In the genomic region with DNA sequence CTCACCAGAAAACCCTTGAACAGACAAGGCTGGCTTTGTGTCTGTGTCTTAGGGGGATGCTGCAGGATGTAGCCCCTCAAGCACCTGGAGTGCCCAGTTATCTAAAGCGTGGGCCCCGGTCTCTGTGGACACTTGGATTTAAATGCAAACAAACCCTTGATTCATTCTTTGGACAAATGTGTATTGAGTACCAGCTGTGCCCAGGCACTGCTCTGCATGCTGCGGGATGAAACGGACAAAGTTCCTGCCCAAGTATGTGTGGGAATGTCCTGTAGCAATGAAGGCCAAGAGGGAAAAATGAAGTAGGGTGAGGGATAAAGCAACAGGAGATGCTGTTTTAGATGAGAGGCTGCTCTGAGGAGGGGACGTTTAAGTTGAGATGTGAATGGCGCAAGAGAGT, we compare ENCODE assay signal across 22 cellular contexts. TPM values are rescaled to one million over a fixed set of nuclear protein-coding genes. Genes with fewer than 3 reads are reported as not detected.
DNase-seq lines count a peak whose midpoint lies in the region; ATAC-seq and TF ChIP-seq lines count a peak whose summit lies in the region.
"Had no signal": no experiment of that assay in that cellular context is flagged by ENCODE, and none has a peak within 500 bp of the region (broad histone marks: within the 10 kb centered on the region; RNA-seq: fewer than 3 reads in every experiment).

No MANE protein-coding gene starts in this region.

- peaks cover 34% of the 10 kb centered on the region for H3K36me3 ChIP-seq in A673 (ENCODE audit: insufficient read depth, low read length, poor library complexity, severe bottlenecking)

- no peak for ATAC-seq in activated T-cell treated with anti-CD3 and anti-CD28 coated beads, Interleukin-2, amount 50 U/mL, for 4 hours
- ATAC-seq in activated CD8-positive, alpha-beta T cell treated with anti-CD3 and anti-CD28 coated beads for 36 hours, result no peak
- ATAC-seq: mucosa of descending colon, pancreas had no signal

- CTCF ChIA-PET in activated CD8-positive, alpha-beta T cell treated with anti-CD3 and anti-CD28 coated beads for 36 hours (lab: Charles Lee), result no interaction called here
- CTCF ChIA-PET in activated CD4-positive, alpha-beta memory T cell treated with anti-CD3 and anti-CD28 coated beads for 36 hours (lab: Charles Lee), result no interaction called here
- CTCF ChIA-PET in A673 (lab: Charles Lee), result no interaction called here

- H3K9me3 Mint-ChIP-seq in activated T-cell treated with anti-CD3 and anti-CD28 coated beads, Interleukin-2, amount 50 U/mL, for 24 hours, result no peaks in the 10 kb centered on the region
- H3K9me3 Mint-ChIP-seq in activated T-cell treated with anti-CD3 and anti-CD28 coated beads, Interleukin-2, amount 50 U/mL, for 4 hours, result no peaks in the 10 kb centered on the region
- no peaks in the 10 kb centered on the region for H3K9me3 Mint-ChIP-seq in activated CD8-positive, alpha-beta T cell treated with anti-CD3 and anti-CD28 coated beads for 36 hours
- no peaks in the 10 kb centered on the region for H3K9me3 Mint-ChIP-seq in activated CD4-positive, alpha-beta memory T cell treated with anti-CD3 and anti-CD28 coated beads for 36 hours
- H3K9me3 Mint-ChIP-seq: activated naive CD4-positive, alpha-beta T cell treated with anti-CD3 and anti-CD28 coated beads, Interleukin-2, amount 10 ng/mL, durations not matched to agents 7 days and 5 days had no signal

- H3K27me3 ChIP-seq in A673 (replicated peaks; ENCODE audit: insufficient read depth, low read depth, low read length, poor library complexity), result no peaks in the 10 kb centered on the region
- H3K27me3 ChIP-seq: pancreas, right atrium auricular region had no signal

- POLR2A ChIA-PET in activated CD8-positive, alpha-beta T cell treated with anti-CD3 and anti-CD28 coated beads for 36 hours (lab: Charles Lee), result interaction anchor here (0.6 kb wide), 1 partner anchor 16 kb away, joined by 3 read pairs; no protein-coding TSS in a partner anchor
- POLR2A ChIA-PET in activated CD4-positive, alpha-beta memory T cell treated with anti-CD3 and anti-CD28 coated beads for 36 hours (lab: Charles Lee), result no interaction called here
- POLR2A ChIA-PET in A673 (lab: Charles Lee; ENCODE audit: low non-redundant PET), result no interaction called here

- no peak for TF ChIP-seq CTCF in activated CD8-positive, alpha-beta T cell treated with anti-CD3 and anti-CD28 coated beads for 36 hours (IDR thresholded peaks at IDR 0.05)
- TF ChIP-seq CTCF in A673 (conservative IDR thresholded peaks at IDR 0.05; ENCODE audit: low read depth, low read length), result no peak

- no peaks in the 10 kb centered on the region for H3K9me3 ChIP-seq in A673 (ENCODE audit: low read depth, low read length, poor library complexity, severe bottlenecking)
- H3K9me3 ChIP-seq: mucosa of descending colon, pancreas, right atrium auricular region had no signal

- intact Hi-C loops in activated CD8-positive, alpha-beta T cell treated with anti-CD3 and anti-CD28 coated beads for 36 hours (cut with micrococcal nuclease), result no loop called here
- intact Hi-C loops in activated CD4-positive, alpha-beta memory T cell treated with anti-CD3 and anti-CD28 coated beads for 36 hours (cut with micrococcal nuclease), result no loop called here
- intact Hi-C loops in A673 (cut with micrococcal nuclease; ENCODE audit: unreplicated experiment), result no loop called here

- no TSS peak for BruUV-seq in A673 (replicated peaks; lab: Mats Ljungman, UMichigan)

- no peaks in the 10 kb centered on the region for H3K27me3 Mint-ChIP-seq in activated T-cell treated with anti-CD3 and anti-CD28 coated beads, Interleukin-2, amount 50 U/mL, for 24 hours
- no peaks in the 10 kb centered on the region for H3K27me3 Mint-ChIP-seq in activated T-cell treated with anti-CD3 and anti-CD28 coated beads, Interleukin-2, amount 50 U/mL, for 4 hours (ENCODE audit: low read depth)
- no peaks in the 10 kb centered on the region for H3K27me3 Mint-ChIP-seq in activated CD8-positive, alpha-beta T cell treated with anti-CD3 and anti-CD28 coated beads for 36 hours
- H3K27me3 Mint-ChIP-seq in activated CD4-positive, alpha-beta memory T cell treated with anti-CD3 and anti-CD28 coated beads for 36 hours, result no peaks in the 10 kb centered on the region
- H3K27me3 Mint-ChIP-seq: activated naive CD4-positive, alpha-beta T cell treated with anti-CD3 and anti-CD28 coated beads, Interleukin-2, amount 10 ng/mL, durations not matched to agents 7 days and 5 days; CD4-positive, alpha-beta memory T cell had no signal

- H3K4me1 ChIP-seq in A673 (ENCODE audit: insufficient read depth, low read length, poor library complexity, severe bottlenecking), result no peaks in the 10 kb centered on the region
- H3K4me1 ChIP-seq: pancreas, right atrium auricular region had no signal

- no peak overlapping the region for H3K4me3 Mint-ChIP-seq in activated T-cell treated with anti-CD3 and anti-CD28 coated beads, Interleukin-2, amount 50 U/mL, for 24 hours
- no peak overlapping the region for H3K4me3 Mint-ChIP-seq in activated T-cell treated with anti-CD3 and anti-CD28 coated beads, Interleukin-2, amount 50 U/mL, for 4 hours
- H3K4me3 Mint-ChIP-seq in activated CD8-positive, alpha-beta T cell treated with anti-CD3 and anti-CD28 coated beads for 36 hours, result no peak overlapping the region
- H3K4me3 Mint-ChIP-seq in activated CD4-positive, alpha-beta memory T cell treated with anti-CD3 and anti-CD28 coated beads for 36 hours, result no peak overlapping the region
- H3K4me3 Mint-ChIP-seq: activated naive CD4-positive, alpha-beta T cell treated with anti-CD3 and anti-CD28 coated beads, Interleukin-2, amount 10 ng/mL, durations not matched to agents 7 days and 5 days; CD4-positive, alpha-beta memory T cell had no signal

- no peak overlapping the region for H3K4me3 ChIP-seq in A673 (ENCODE audit: low read depth, low read length, poor library complexity, severe bottlenecking)
- H3K4me3 ChIP-seq: mucosa of descending colon, pancreas, right atrium auricular region, smooth muscle cell had no signal

- H3K4me1 Mint-ChIP-seq in activated T-cell treated with anti-CD3 and anti-CD28 coated beads, Interleukin-2, amount 50 U/mL, for 24 hours (ENCODE audit: low read depth), result no peaks in the 10 kb centered on the region
- H3K4me1 Mint-ChIP-seq in activated T-cell treated with anti-CD3 and anti-CD28 coated beads, Interleukin-2, amount 50 U/mL, for 4 hours (ENCODE audit: low read depth), result no peaks in the 10 kb centered on the region
- H3K4me1 Mint-ChIP-seq in activated CD8-positive, alpha-beta T cell treated with anti-CD3 and anti-CD28 coated beads for 36 hours (ENCODE audit: low read depth), result no peaks in the 10 kb centered on the region
- no peaks in the 10 kb centered on the region for H3K4me1 Mint-ChIP-seq in activated CD4-positive, alpha-beta memory T cell treated with anti-CD3 and anti-CD28 coated beads for 36 hours (ENCODE audit: low read depth)
- H3K4me1 Mint-ChIP-seq: activated naive CD4-positive, alpha-beta T cell treated with anti-CD3 and anti-CD28 coated beads, Interleukin-2, amount 10 ng/mL, durations not matched to agents 7 days and 5 days; CD4-positive, alpha-beta memory T cell had no signal

- peaks cover 89% of the 10 kb centered on the region for H3K36me3 Mint-ChIP-seq in activated T-cell treated with anti-CD3 and anti-CD28 coated beads, Interleukin-2, amount 50 U/mL, for 24 hours (ENCODE audit: low read depth)
- H3K36me3 Mint-ChIP-seq in activated T-cell treated with anti-CD3 and anti-CD28 coated beads, Interleukin-2, amount 50 U/mL, for 4 hours (ENCODE audit: insufficient read depth), result peaks cover 43% of the 10 kb centered on the region
- H3K36me3 Mint-ChIP-seq in activated CD8-positive, alpha-beta T cell treated with anti-CD3 and anti-CD28 coated beads for 36 hours (ENCODE audit: low read depth), result peaks cover 25% of the 10 kb centered on the region
- peaks cover 19% of the 10 kb centered on the region for H3K36me3 Mint-ChIP-seq in activated CD4-positive, alpha-beta memory T cell treated with anti-CD3 and anti-CD28 coated beads for 36 hours

- peak overlapping the region; percentile 67 for H3K27ac Mint-ChIP-seq in activated T-cell treated with anti-CD3 and anti-CD28 coated beads, Interleukin-2, amount 50 U/mL, for 24 hours
- peak overlapping the region; percentile 1 for H3K27ac Mint-ChIP-seq in activated CD8-positive, alpha-beta T cell treated with anti-CD3 and anti-CD28 coated beads for 36 hours
- no peak overlapping the region for H3K27ac Mint-ChIP-seq in activated CD4-positive, alpha-beta memory T cell treated with anti-CD3 and anti-CD28 coated beads for 36 hours
- H3K27ac Mint-ChIP-seq: activated naive CD4-positive, alpha-beta T cell treated with anti-CD3 and anti-CD28 coated beads, Interleukin-2, amount 10 ng/mL, durations not matched to agents 7 days and 5 days had no signal

- H3K27ac ChIP-seq in substantia nigra (ENCODE audit: low read depth, low read length, poor library complexity, severe bottlenecking) (peak overlapping the region; percentile 62), A673 (ENCODE audit: low read depth, low read length, poor library complexity, severe bottlenecking) (no peak overlapping the region)
- H3K27ac ChIP-seq: pancreas, right atrium auricular region had no signal

- DNase-seq in activated T-cell treated with anti-CD3 and anti-CD28 coated beads, Interleukin-2, amount 50 U/mL, for 24 hours, result no peak
- DNase-seq in activated T-cell treated with anti-CD3 and anti-CD28 coated beads, Interleukin-2, amount 50 U/mL, for 4 hours, result no peak
- DNase-seq in activated CD8-positive, alpha-beta T cell treated with anti-CD3 and anti-CD28 coated beads for 36 hours, result no peak
- DNase-seq in hippocampal formation (lab: John Stamatoyannopoulos, UW) (peak; percentile 12 to 40), substantia nigra (lab: John Stamatoyannopoulos, UW) (peak in 15 of 49 donors; percentile 13 to 67 (median 34)), DMS53 treated with DMSO at 0.1 percent for 48 hours (lab: John Stamatoyannopoulos, UW; ENCODE audit: unreplicated experiment) (no peak), A673 (ENCODE audit: low spot score) (no peak)
- no peak for DNase-seq in activated CD4-positive, alpha-beta memory T cell treated with anti-CD3 and anti-CD28 coated beads for 36 hours
- DNase-seq: activated naive CD4-positive, alpha-beta T cell treated with anti-CD3 and anti-CD28 coated beads, Interleukin-2, amount 10 ng/mL, durations not matched to agents 7 days and 5 days; CD4-positive, alpha-beta memory T cell; DMS 273 treated with DMSO at 0.1 percent for 48 hours; islet precursor cell; Kasumi-1; mucosa of descending colon; NCI-H187; NCI-H526; pancreas; Right ventricle myocardium superior; stimulated activated CD4-positive, alpha-beta T cell treated with anti-CD3 and anti-CD28 coated beads, Interleukin-1b, Interleukin-23, amount 100 ng/mL, for 48 hours; stimulated activated CD8-positive, alpha-beta memory T cell treated with anti-CD3 and anti-CD28 coated beads, Interleukin-4, amount 100 ng/mL, for 48 hours had no signal

RNA-seq across cellular contexts. Expression of a gene that starts 53.9 kb away (rescaled TPM):
- 100 to 1,000 TPM; 103 to 110 (median 109) TPM for total RNA-seq in activated T-cell treated with anti-CD3 and anti-CD28 coated beads, Interleukin-2, amount 50 U/mL, for 4 hours
- total RNA-seq in activated CD8-positive, alpha-beta T cell treated with anti-CD3 and anti-CD28 coated beads for 36 hours, result 100 to 1,000 TPM; 131 to 135 TPM
- 10 to 100 TPM; 97.2 to 99.8 TPM for total RNA-seq in activated CD4-positive, alpha-beta memory T cell treated with anti-CD3 and anti-CD28 coated beads for 36 hours
- total RNA-seq in A673 (2021), result 55.9 and 71.9 TPM in 2 replicates

Comparison
In these comparisons a context has a peak if more than half of its experiments do, and no peak if none do; other contexts are left out.
1. DNase-seq: peak in hippocampal formation (2 of 2); none in activated T-cell treated with anti-CD3 and anti-CD28 coated beads, Interleukin-2, amount 50 U/mL, for 24 hours (single experiment), activated T-cell treated with anti-CD3 and anti-CD28 coated beads, Interleukin-2, amount 50 U/mL, for 4 hours (single experiment), activated CD8-positive, alpha-beta T cell treated with anti-CD3 and anti-CD28 coated beads for 36 hours (single experiment), activated CD4-positive, alpha-beta memory T cell treated with anti-CD3 and anti-CD28 coated beads for 36 hours (single experiment), DMS53 treated with DMSO at 0.1 percent for 48 hours (single experiment) and A673 (single experiment).